Comparison of ENCODE assay signal across 1 cellular context in genomic region chr3:139343895-139344856, GRCh38.
TF ChIP-seq lines count a peak whose summit lies in the region.

Gene MRPS22, plus strand, starts transcription at chr3:139344020. Its CDS starts 7 bp downstream, at chr3:139344027.

TF ChIP-seq in HEK293, 187 proteins besides CTCF, POLR2A, EP300 and RAD21 (continued from another document and continues in another):
- TF ChIP-seq ZNF398 (tag by site-specific recombination; IDR thresholded peaks at IDR 0.05) (no peak), ZNF529 (tag by site-specific recombination; IDR thresholded peaks at IDR 0.05; ENCODE audit: insufficient replicate concordance) (no peak), PATZ1 (tag by site-specific recombination; IDR thresholded peaks at IDR 0.05) (no peak), BCL11B (tag by site-specific recombination; IDR thresholded peaks at IDR 0.05; ENCODE audit: low read depth) (no peak), ZNF791 (tag by site-specific recombination; IDR thresholded peaks at IDR 0.05) (no peak), ZNF677 (tag by site-specific recombination; IDR thresholded peaks at IDR 0.05) (no peak), ZNF24 (tag by site-specific recombination; IDR thresholded peaks at IDR 0.05) (no peak), SETDB1 (IDR thresholded peaks at IDR 0.05; ENCODE audit: insufficient read length, low read length) (no peak), PRDM1 (tag by site-specific recombination; IDR thresholded peaks at IDR 0.05) (no peak), ZNF157 (tag by site-specific recombination; IDR thresholded peaks at IDR 0.05) (no peak), ZSCAN18 (tag by site-specific recombination; IDR thresholded peaks at IDR 0.05) (no peak), ZFP37 (tag by site-specific recombination; IDR thresholded peaks at IDR 0.05) (no peak; the same call in 1 of the 2 replicates), IKZF3 (tag by site-specific recombination; IDR thresholded peaks at IDR 0.05) (no peak), ZNF501 (tag by site-specific recombination; IDR thresholded peaks at IDR 0.05) (no peak), ZNF624 (tag by site-specific recombination; IDR thresholded peaks at IDR 0.05) (no peak), MZF1 (tag by site-specific recombination; IDR thresholded peaks at IDR 0.05; ENCODE audit: borderline replicate concordance) (no peak), RBAK (tag by site-specific recombination; IDR thresholded peaks at IDR 0.05) (no peak), ZNF211 (tag by site-specific recombination; IDR thresholded peaks at IDR 0.05; ENCODE audit: low read depth) (no peak), ZNF426 (tag by site-specific recombination; IDR thresholded peaks at IDR 0.05) (no peak), ZNF174 (tag by site-specific recombination; IDR thresholded peaks at IDR 0.05) (no peak), ZNF394 (tag by site-specific recombination; IDR thresholded peaks at IDR 0.05; ENCODE audit: borderline replicate concordance) (no peak), GLI2 (tag by site-specific recombination; IDR thresholded peaks at IDR 0.05; ENCODE audit: borderline replicate concordance, low read depth) (no peak), ZNF404 (tag by site-specific recombination; IDR thresholded peaks at IDR 0.05) (no peak), ZNF2 (tag by site-specific recombination; IDR thresholded peaks at IDR 0.05) (no peak), ZNF645 (tag by site-specific recombination; IDR thresholded peaks at IDR 0.05) (no peak), ZNF747 (tag by site-specific recombination; IDR thresholded peaks at IDR 0.05) (no peak), OVOL3 (tag by site-specific recombination; IDR thresholded peaks at IDR 0.05) (no peak), ZNF621 (tag by site-specific recombination; IDR thresholded peaks at IDR 0.05) (no peak), ZEB2 (tag by site-specific recombination; IDR thresholded peaks at IDR 0.05) (no peak), ZNF214 (tag by site-specific recombination; IDR thresholded peaks at IDR 0.05; ENCODE audit: borderline replicate concordance) (no peak), ZNF549 (tag by site-specific recombination; IDR thresholded peaks at IDR 0.05) (no peak), TSHZ1 (tag by site-specific recombination; IDR thresholded peaks at IDR 0.05; ENCODE audit: borderline replicate concordance) (no peak), ZIC2 (tag by site-specific recombination; IDR thresholded peaks at IDR 0.05) (no peak), ZNF341 (tag by site-specific recombination; IDR thresholded peaks at IDR 0.05; ENCODE audit: low read depth) (no peak), KLF9 (tag by site-specific recombination; IDR thresholded peaks at IDR 0.05; ENCODE audit: low read depth) (peak; percentile 62; the same call in 1 of the 2 replicates), PRDM2 (tag by site-specific recombination; IDR thresholded peaks at IDR 0.05; ENCODE audit: borderline replicate concordance) (no peak)
- TF ChIP-seq, protein P1, sequence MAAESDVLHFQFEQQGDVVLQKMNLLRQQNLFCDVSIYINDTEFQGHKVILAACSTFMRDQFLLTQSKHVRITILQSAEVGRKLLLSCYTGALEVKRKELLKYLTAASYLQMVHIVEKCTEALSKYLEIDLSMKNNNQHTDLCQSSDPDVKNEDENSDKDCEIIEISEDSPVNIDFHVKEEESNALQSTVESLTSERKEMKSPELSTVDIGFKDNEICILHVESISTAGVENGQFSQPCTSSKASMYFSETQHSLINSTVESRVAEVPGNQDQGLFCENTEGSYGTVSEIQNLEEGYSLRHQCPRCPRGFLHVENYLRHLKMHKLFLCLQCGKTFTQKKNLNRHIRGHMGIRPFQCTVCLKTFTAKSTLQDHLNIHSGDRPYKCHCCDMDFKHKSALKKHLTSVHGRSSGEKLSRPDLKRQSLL (tag by site-specific recombination; IDR thresholded peaks at IDR 0.05): no peak
- TF ChIP-seq, protein P2, sequence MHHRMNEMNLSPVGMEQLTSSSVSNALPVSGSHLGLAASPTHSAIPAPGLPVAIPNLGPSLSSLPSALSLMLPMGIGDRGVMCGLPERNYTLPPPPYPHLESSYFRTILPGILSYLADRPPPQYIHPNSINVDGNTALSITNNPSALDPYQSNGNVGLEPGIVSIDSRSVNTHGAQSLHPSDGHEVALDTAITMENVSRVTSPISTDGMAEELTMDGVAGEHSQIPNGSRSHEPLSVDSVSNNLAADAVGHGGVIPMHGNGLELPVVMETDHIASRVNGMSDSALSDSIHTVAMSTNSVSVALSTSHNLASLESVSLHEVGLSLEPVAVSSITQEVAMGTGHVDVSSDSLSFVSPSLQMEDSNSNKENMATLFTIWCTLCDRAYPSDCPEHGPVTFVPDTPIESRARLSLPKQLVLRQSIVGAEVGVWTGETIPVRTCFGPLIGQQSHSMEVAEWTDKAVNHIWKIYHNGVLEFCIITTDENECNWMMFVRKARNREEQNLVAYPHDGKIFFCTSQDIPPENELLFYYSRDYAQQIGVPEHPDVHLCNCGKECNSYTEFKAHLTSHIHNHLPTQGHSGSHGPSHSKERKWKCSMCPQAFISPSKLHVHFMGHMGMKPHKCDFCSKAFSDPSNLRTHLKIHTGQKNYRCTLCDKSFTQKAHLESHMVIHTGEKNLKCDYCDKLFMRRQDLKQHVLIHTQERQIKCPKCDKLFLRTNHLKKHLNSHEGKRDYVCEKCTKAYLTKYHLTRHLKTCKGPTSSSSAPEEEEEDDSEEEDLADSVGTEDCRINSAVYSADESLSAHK (tag by site-specific recombination; IDR thresholded peaks at IDR 0.05): no peak
- TF ChIP-seq, protein P3, sequence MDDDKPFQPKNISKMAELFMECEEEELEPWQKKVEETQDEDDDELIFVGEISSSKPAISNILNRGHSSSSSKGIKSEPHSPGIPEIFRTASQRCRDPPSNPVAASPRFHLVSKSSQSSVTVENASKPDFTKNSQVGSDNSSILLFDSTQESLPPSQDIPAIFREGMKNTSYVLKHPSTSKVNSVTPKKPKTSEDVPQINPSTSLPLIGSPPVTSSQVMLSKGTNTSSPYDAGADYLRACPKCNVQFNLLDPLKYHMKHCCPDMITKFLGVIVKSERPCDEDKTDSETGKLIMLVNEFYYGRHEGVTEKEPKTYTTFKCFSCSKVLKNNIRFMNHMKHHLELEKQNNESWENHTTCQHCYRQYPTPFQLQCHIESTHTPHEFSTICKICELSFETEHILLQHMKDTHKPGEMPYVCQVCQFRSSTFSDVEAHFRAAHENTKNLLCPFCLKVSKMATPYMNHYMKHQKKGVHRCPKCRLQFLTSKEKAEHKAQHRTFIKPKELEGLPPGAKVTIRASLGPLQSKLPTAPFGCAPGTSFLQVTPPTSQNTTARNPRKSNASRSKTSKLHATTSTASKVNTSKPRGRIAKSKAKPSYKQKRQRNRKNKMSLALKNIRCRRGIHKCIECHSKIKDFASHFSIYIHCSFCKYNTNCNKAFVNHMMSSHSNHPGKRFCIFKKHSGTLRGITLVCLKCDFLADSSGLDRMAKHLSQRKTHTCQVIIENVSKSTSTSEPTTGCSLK (tag by site-specific recombination; IDR thresholded peaks at IDR 0.05): no peak
